In genomic region chr13:37127706-37128241, GRCh38 we compare ENCODE assay signal across 10 cellular contexts. TPM values are rescaled to one million over a fixed set of nuclear protein-coding genes. Genes with fewer than 3 reads are reported as not detected.
DNase-seq lines count a peak whose midpoint lies in the region; TF ChIP-seq lines count a peak whose summit lies in the region.
"Had no signal": no experiment of that assay in that cellular context is flagged by ENCODE, and none has a peak within 500 bp of the region (broad histone marks: within the 10 kb centered on the region; RNA-seq: fewer than 3 reads in every experiment).

No MANE protein-coding gene starts in this region.

- no peaks in the 10 kb centered on the region for H3K36me3 ChIP-seq in transverse colon
- H3K36me3 ChIP-seq: ovary had no signal

- 26 to 43% methylated on average over 3 of the region's 3 CpGs for WGBS in transverse colon (ENCODE audit: low coverage in 1 of 2), 2 donors
- WGBS in lower leg skin, 2 donors: 15 to 25% methylated on average over 3 of the region's 3 CpGs

- TF ChIP-seq POLR2A in transverse colon (IDR thresholded peaks at IDR 0.05) (no peak), lower leg skin (IDR thresholded peaks at IDR 0.05) (no peak)

- no peak overlapping the region for H3K4me3 ChIP-seq in epithelial cell of esophagus (ENCODE audit: low read length)
- H3K4me3 ChIP-seq in transverse colon: no peak overlapping the region
- no peak overlapping the region for H3K4me3 ChIP-seq in lower leg skin (ENCODE audit: low read depth, poor library complexity, severe bottlenecking)
- H3K4me3 ChIP-seq: ovary had no signal

- peaks cover 0 to 5% (median 0%) of the 10 kb centered on the region in 4 donors for H3K4me1 ChIP-seq in transverse colon

- intact Hi-C loops in transverse colon (cut with DNase I; ENCODE audit: low total_unique reads): no loop called here
- intact Hi-C loops in lower leg skin (cut with DNase I; ENCODE audit: low total_unique reads): no loop called here

- DNase-seq in NCI-H345 treated with DMSO at 0.1 percent for 48 hours (lab: John Stamatoyannopoulos, UW; ENCODE audit: unreplicated experiment): peak; percentile 14
- peak; percentile 41 for DNase-seq in epithelial cell of esophagus (ENCODE audit: low read depth)
- DNase-seq in middle frontal gyrus (ENCODE audit: extremely low spot score, low spot score): peak; percentile 43
- DNase-seq in transverse colon: no peak
- no peak for DNase-seq in effector CD8-positive, alpha-beta T cell (lab: John Stamatoyannopoulos, UW)
- no peak for DNase-seq in lower leg skin (ENCODE audit: low spot score in 2 of 2)
- no peak for DNase-seq in NCI-H2029 treated with DMSO at 0.1 percent for 48 hours (lab: John Stamatoyannopoulos, UW)
- DNase-seq: ovary; stimulated activated naive B cell treated with anti-CD40 and anti-IgM and Interleukin-4, amounts not matched to agents 10 μg/mL and 1 μg/mL and 100 μg/mL, for 72 hours had no signal

- H3K27me3 ChIP-seq in transverse colon: no peaks in the 10 kb centered on the region
- H3K27me3 ChIP-seq: ovary had no signal

- H3K9me3 ChIP-seq in transverse colon: no peaks in the 10 kb centered on the region
- H3K9me3 ChIP-seq: ovary had no signal

- in situ Hi-C loops in transverse colon (cut with MboI; ENCODE audit: low pct_ligation_motif_present in 1 of 4, low pct_unique_long_range_greater_than_20kb in 1 of 4, low sequenced_read_pairs in 3 of 4): loop anchor here in 1 of 4 donors (25.0 kb wide), 1 partner anchor 435 kb away; no protein-coding TSS in a partner anchor

- no peak for TF ChIP-seq EP300 in transverse colon (IDR thresholded peaks at IDR 0.05; ENCODE audit: low read depth)

- peak overlapping the region; percentile 9 to 50 (median 40) for H3K27ac ChIP-seq in transverse colon
- H3K27ac ChIP-seq: ovary had no signal

- no peak for TF ChIP-seq CTCF in epithelial cell of esophagus (IDR thresholded peaks at IDR 0.05; ENCODE audit: insufficient read depth, low read depth, low read length, missing control alignments)
- TF ChIP-seq CTCF in transverse colon (IDR thresholded peaks at IDR 0.05): no peak
- TF ChIP-seq CTCF in lower leg skin (IDR thresholded peaks at IDR 0.05): no peak

RNA-seq across cellular contexts. Expression of gene CSNK1A1L, which starts 22.3 kb away (rescaled TPM):
- total RNA-seq in transverse colon (not detected), lower leg skin (not detected)
- total RNA-seq: frontal cortex, ovary had no signal

Comparison
In these comparisons a context has a peak if more than half of its experiments do, and no peak if none do; other contexts are left out.
1. DNase-seq: peak in NCI-H345 treated with DMSO at 0.1 percent for 48 hours (single experiment), epithelial cell of esophagus (single experiment) and middle frontal gyrus (single experiment); none in transverse colon (single experiment), effector CD8-positive, alpha-beta T cell (single experiment), lower leg skin (0 of 2) and NCI-H2029 treated with DMSO at 0.1 percent for 48 hours (single experiment).